1 cellular context compared by ENCODE assay signal in genomic region chr10:48656241-48656921, GRCh38.
TF ChIP-seq lines count a peak whose summit lies in the region.

No MANE protein-coding gene starts in this region.

TF ChIP-seq in K562, 482 proteins besides CTCF, POLR2A, EP300 and RAD21 (continued from another document and continues in another):
- TF ChIP-seq CTCFL (IDR thresholded peaks at IDR 0.05; ENCODE audit: borderline replicate concordance, insufficient read depth, low read depth, low read length, poor library complexity, severe bottlenecking), result peak; percentile 99
- TF ChIP-seq, protein P1, sequence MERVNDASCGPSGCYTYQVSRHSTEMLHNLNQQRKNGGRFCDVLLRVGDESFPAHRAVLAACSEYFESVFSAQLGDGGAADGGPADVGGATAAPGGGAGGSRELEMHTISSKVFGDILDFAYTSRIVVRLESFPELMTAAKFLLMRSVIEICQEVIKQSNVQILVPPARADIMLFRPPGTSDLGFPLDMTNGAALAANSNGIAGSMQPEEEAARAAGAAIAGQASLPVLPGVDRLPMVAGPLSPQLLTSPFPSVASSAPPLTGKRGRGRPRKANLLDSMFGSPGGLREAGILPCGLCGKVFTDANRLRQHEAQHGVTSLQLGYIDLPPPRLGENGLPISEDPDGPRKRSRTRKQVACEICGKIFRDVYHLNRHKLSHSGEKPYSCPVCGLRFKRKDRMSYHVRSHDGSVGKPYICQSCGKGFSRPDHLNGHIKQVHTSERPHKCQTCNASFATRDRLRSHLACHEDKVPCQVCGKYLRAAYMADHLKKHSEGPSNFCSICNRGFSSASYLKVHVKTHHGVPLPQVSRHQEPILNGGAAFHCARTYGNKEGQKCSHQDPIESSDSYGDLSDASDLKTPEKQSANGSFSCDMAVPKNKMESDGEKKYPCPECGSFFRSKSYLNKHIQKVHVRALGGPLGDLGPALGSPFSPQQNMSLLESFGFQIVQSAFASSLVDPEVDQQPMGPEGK (CRISPR knock-in tag; IDR thresholded peaks at IDR 0.05; ENCODE audit: borderline replicate concordance), result no peak
- TF ChIP-seq PHB2 (IDR thresholded peaks at IDR 0.05; ENCODE audit: low read depth), result no peak
- TF ChIP-seq HOXB6 (CRISPR knock-in tag; IDR thresholded peaks at IDR 0.05; ENCODE audit: borderline replicate concordance), result no peak
- TF ChIP-seq ZNF76 (CRISPR knock-in tag; IDR thresholded peaks at IDR 0.05; ENCODE audit: borderline replicate concordance), result no peak
- TF ChIP-seq MYC (IDR thresholded peaks at IDR 0.05; ENCODE audit: low read depth, low read length), result peak; percentile 76
- no peak for TF ChIP-seq MYC (CRISPR knock-in tag; IDR thresholded peaks at IDR 0.05; ENCODE audit: borderline replicate concordance, low read depth)
- TF ChIP-seq, protein P2, sequence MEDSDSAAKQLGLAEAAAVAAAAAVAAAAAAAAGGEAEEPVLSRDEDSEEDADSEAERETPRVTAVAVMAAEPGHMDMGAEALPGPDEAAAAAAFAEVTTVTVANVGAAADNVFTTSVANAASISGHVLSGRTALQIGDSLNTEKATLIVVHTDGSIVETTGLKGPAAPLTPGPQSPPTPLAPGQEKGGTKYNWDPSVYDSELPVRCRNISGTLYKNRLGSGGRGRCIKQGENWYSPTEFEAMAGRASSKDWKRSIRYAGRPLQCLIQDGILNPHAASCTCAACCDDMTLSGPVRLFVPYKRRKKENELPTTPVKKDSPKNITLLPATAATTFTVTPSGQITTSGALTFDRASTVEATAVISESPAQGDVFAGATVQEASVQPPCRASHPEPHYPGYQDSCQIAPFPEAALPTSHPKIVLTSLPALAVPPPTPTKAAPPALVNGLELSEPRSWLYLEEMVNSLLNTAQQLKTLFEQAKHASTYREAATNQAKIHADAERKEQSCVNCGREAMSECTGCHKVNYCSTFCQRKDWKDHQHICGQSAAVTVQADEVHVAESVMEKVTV (CRISPR knock-in tag; IDR thresholded peaks at IDR 0.05), result peak; percentile 88
- no peak for TF ChIP-seq ELF4 (CRISPR knock-in tag; IDR thresholded peaks at IDR 0.05)
- peak; percentile 30 to 81; a peak in 2 of 4 replicates for TF ChIP-seq RCOR1 (IDR thresholded peaks at IDR 0.05; ENCODE audit: borderline replicate concordance in 1 of 2, low read depth in 2 of 2, low read length in 2 of 2)
- TF ChIP-seq SRSF9 (IDR thresholded peaks at IDR 0.05; ENCODE audit: borderline replicate concordance, low read depth, low read length), result no peak
- peak; percentile 69 for TF ChIP-seq ATF7 (IDR thresholded peaks at IDR 0.05)
- 0 out of 2 replicates have a peak, but pooled peaks have one; percentile 42 for TF ChIP-seq EHMT2 (IDR thresholded peaks at IDR 0.05)
- no peak for TF ChIP-seq EP400 (IDR thresholded peaks at IDR 0.05)
- TF ChIP-seq TCFL5 (CRISPR knock-in tag; conservative IDR thresholded peaks at IDR 0.05), result no peak
- no peak for TF ChIP-seq PHF8 (IDR thresholded peaks at IDR 0.05; ENCODE audit: borderline replicate concordance, low read length)
- TF ChIP-seq PTBP1 (IDR thresholded peaks at IDR 0.05; ENCODE audit: low read depth, low read length), result no peak
- no peak for TF ChIP-seq ZNF175 (CRISPR knock-in tag; IDR thresholded peaks at IDR 0.05; ENCODE audit: low read depth)
- TF ChIP-seq, protein P3, sequence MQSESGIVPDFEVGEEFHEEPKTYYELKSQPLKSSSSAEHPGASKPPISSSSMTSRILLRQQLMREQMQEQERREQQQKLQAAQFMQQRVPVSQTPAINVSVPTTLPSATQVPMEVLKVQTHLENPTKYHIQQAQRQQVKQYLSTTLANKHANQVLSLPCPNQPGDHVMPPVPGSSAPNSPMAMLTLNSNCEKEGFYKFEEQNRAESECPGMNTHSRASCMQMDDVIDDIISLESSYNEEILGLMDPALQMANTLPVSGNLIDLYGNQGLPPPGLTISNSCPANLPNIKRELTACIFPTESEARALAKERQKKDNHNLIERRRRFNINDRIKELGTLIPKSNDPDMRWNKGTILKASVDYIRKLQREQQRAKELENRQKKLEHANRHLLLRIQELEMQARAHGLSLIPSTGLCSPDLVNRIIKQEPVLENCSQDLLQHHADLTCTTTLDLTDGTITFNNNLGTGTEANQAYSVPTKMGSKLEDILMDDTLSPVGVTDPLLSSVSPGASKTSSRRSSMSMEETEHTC (IDR thresholded peaks at IDR 0.05), result peak; percentile 35; the same call in 1 of the 2 replicates
- TF ChIP-seq, protein P4, sequence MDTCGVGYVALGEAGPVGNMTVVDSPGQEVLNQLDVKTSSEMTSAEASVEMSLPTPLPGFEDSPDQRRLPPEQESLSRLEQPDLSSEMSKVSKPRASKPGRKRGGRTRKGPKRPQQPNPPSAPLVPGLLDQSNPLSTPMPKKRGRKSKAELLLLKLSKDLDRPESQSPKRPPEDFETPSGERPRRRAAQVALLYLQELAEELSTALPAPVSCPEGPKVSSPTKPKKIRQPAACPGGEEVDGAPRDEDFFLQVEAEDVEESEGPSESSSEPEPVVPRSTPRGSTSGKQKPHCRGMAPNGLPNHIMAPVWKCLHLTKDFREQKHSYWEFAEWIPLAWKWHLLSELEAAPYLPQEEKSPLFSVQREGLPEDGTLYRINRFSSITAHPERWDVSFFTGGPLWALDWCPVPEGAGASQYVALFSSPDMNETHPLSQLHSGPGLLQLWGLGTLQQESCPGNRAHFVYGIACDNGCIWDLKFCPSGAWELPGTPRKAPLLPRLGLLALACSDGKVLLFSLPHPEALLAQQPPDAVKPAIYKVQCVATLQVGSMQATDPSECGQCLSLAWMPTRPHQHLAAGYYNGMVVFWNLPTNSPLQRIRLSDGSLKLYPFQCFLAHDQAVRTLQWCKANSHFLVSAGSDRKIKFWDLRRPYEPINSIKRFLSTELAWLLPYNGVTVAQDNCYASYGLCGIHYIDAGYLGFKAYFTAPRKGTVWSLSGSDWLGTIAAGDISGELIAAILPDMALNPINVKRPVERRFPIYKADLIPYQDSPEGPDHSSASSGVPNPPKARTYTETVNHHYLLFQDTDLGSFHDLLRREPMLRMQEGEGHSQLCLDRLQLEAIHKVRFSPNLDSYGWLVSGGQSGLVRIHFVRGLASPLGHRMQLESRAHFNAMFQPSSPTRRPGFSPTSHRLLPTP (IDR thresholded peaks at IDR 0.05; ENCODE audit: borderline replicate concordance, extremely low read depth, insufficient read length), result no peak
- TF ChIP-seq HDAC2 (IDR thresholded peaks at IDR 0.05), result no peak
- no peak for TF ChIP-seq DNMT1 (IDR thresholded peaks at IDR 0.05)
- TF ChIP-seq SMAD2 (IDR thresholded peaks at IDR 0.05; ENCODE audit: low read depth, low read length), result no peak
- peak; percentile 34; the same call in 1 of the 2 replicates for TF ChIP-seq KLF16 (IDR thresholded peaks at IDR 0.05)
- peak; percentile 75; the same call in 1 of the 2 replicates for TF ChIP-seq ZNF282 (CRISPR knock-in tag; IDR thresholded peaks at IDR 0.05)
- TF ChIP-seq TGIF2 (CRISPR knock-in tag; IDR thresholded peaks at IDR 0.05), result no peak
- no peak for TF ChIP-seq HDAC6 (IDR thresholded peaks at IDR 0.05; ENCODE audit: low read depth, low read length)
- TF ChIP-seq NR1H2 (CRISPR knock-in tag; IDR thresholded peaks at IDR 0.05), result 0 out of 2 replicates have a peak, but pooled peaks have one; percentile 55
- peak in 2 of 3 experiments; percentile 68 to 77; a peak in 3 of 6 replicates for TF ChIP-seq ZBTB11 (CRISPR knock-in tag; IDR thresholded peaks at IDR 0.05)
- TF ChIP-seq FOXJ2 (tag; IDR thresholded peaks at IDR 0.05), result no peak
- 0 out of 2 replicates have a peak, but pooled peaks have one; percentile 52 for TF ChIP-seq ZNF583 (CRISPR knock-in tag; IDR thresholded peaks at IDR 0.05)
- no peak for TF ChIP-seq MBD2 (IDR thresholded peaks at IDR 0.05; ENCODE audit: borderline replicate concordance, low read depth)
- TF ChIP-seq, protein P5, sequence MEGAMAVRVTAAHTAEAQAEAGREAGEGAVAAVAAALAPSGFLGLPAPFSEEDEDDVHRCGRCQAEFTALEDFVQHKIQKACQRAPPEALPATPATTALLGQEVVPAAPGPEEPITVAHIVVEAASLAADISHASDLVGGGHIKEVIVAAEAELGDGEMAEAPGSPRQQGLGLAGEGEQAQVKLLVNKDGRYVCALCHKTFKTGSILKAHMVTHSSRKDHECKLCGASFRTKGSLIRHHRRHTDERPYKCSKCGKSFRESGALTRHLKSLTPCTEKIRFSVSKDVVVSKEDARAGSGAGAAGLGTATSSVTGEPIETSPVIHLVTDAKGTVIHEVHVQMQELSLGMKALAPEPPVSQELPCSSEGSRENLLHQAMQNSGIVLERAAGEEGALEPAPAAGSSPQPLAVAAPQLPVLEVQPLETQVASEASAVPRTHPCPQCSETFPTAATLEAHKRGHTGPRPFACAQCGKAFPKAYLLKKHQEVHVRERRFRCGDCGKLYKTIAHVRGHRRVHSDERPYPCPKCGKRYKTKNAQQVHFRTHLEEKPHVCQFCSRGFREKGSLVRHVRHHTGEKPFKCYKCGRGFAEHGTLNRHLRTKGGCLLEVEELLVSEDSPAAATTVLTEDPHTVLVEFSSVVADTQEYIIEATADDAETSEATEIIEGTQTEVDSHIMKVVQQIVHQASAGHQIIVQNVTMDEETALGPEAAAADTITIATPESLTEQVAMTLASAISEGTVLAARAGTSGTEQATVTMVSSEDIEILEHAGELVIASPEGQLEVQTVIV (CRISPR knock-in tag; IDR thresholded peaks at IDR 0.05; ENCODE audit: borderline replicate concordance), result no peak
- TF ChIP-seq CSDE1 (IDR thresholded peaks at IDR 0.05), result no peak
- TF ChIP-seq SETDB1 (IDR thresholded peaks at IDR 0.05; ENCODE audit: low read length), result no peak
- TF ChIP-seq CBX5 (IDR thresholded peaks at IDR 0.05; ENCODE audit: borderline replicate concordance, low read depth), result 0 out of 2 replicates have a peak, but pooled peaks have one; percentile 47
- TF ChIP-seq, protein P6, sequence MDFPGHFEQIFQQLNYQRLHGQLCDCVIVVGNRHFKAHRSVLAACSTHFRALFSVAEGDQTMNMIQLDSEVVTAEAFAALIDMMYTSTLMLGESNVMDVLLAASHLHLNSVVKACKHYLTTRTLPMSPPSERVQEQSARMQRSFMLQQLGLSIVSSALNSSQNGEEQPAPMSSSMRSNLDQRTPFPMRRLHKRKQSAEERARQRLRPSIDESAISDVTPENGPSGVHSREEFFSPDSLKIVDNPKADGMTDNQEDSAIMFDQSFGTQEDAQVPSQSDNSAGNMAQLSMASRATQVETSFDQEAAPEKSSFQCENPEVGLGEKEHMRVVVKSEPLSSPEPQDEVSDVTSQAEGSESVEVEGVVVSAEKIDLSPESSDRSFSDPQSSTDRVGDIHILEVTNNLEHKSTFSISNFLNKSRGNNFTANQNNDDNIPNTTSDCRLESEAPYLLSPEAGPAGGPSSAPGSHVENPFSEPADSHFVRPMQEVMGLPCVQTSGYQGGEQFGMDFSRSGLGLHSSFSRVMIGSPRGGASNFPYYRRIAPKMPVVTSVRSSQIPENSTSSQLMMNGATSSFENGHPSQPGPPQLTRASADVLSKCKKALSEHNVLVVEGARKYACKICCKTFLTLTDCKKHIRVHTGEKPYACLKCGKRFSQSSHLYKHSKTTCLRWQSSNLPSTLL (IDR thresholded peaks at IDR 0.05), result no peak
- TF ChIP-seq TRIM24 (IDR thresholded peaks at IDR 0.05), result peak in 1 of 2 experiments; percentile 34; a peak in 1 of 4 replicates
- no peak for TF ChIP-seq RBM17 (IDR thresholded peaks at IDR 0.05; ENCODE audit: borderline replicate concordance, low read depth, low read length)
- peak; percentile 55 for TF ChIP-seq ZBTB33 (CRISPR knock-in tag; IDR thresholded peaks at IDR 0.05)
- no peak for TF ChIP-seq KAT2B (IDR thresholded peaks at IDR 0.05; ENCODE audit: low read depth, low read length)
- TF ChIP-seq GABPB1 (CRISPR knock-in tag; IDR thresholded peaks at IDR 0.05), result peak; percentile 87
